Comparison of ENCODE assay signal across 8 cellular contexts in genomic region chr7:128791968-128792319, GRCh38. TPM values are rescaled to one million over a fixed set of nuclear protein-coding genes. Genes with fewer than 3 reads are reported as not detected.
DNase-seq lines count a peak whose midpoint lies in the region; ATAC-seq and TF ChIP-seq lines count a peak whose summit lies in the region.

CCDC136 (plus strand) TSS chr7:128791968; CDS start chr7:128792412, 444 bp downstream.

- DNase-seq in activated CD8-positive, alpha-beta memory T cell treated with anti-CD3 and anti-CD28 coated beads for 24 hours, result peak; percentile 56
- no peak for DNase-seq in activated CD8-positive, alpha-beta memory T cell treated with anti-CD3 and anti-CD28 coated beads, Interleukin-2, amount 50 U/mL, for 4 hours
- DNase-seq in stomach (no peak), OCI-M1 (lab: John Stamatoyannopoulos, UW) (no peak)

- intact Hi-C loops in stomach (cut with DNase I; ENCODE audit: low total_unique reads), result no loop called here

- H3K4me1 ChIP-seq in stomach, result peaks cover 14 to 30% (median 22%) of the 10 kb centered on the region in 4 donors

- no peak for TF ChIP-seq EP300 in stomach (IDR thresholded peaks at IDR 0.05)

- peaks cover under 1% of the 10 kb centered on the region for H3K36me3 Mint-ChIP-seq in activated naive CD8-positive, alpha-beta T cell

- peaks cover 0 to 8% (median 0%) of the 10 kb centered on the region in 4 donors for H3K36me3 ChIP-seq in stomach

- peak within 1 kb of the TSS; percentile 87 for H3K4me3 Mint-ChIP-seq in activated naive CD8-positive, alpha-beta T cell

- H3K9me3 Mint-ChIP-seq in activated naive CD8-positive, alpha-beta T cell (ENCODE audit: low read depth), result no peaks in the 10 kb centered on the region

- H3K4me1 Mint-ChIP-seq in activated naive CD8-positive, alpha-beta T cell (ENCODE audit: low read depth), result peaks cover 5% of the 10 kb centered on the region

- 12 to 25% (median 15%) methylated on average over 7 to 9 of the region's 9 CpGs for WGBS in stomach, 5 donors

- no peak for TF ChIP-seq CTCF in stomach (IDR thresholded peaks at IDR 0.05)

- ATAC-seq in GM21360 (IDR thresholded peaks at IDR 0.05; ENCODE audit: unreplicated experiment) (no peak), HG02642 (IDR thresholded peaks at IDR 0.05; ENCODE audit: poor library complexity, unreplicated experiment) (no peak)

- no peaks in the 10 kb centered on the region for H3K9me3 ChIP-seq in iPS-18c (ENCODE audit: control insufficient read depth, insufficient read depth, low read length)
- no peaks in the 10 kb centered on the region for H3K9me3 ChIP-seq in stomach

- H3K27me3 ChIP-seq in stomach, result peaks cover 0 to 12% (median 0%) of the 10 kb centered on the region in 3 donors

- no peaks in the 10 kb centered on the region for H3K27me3 Mint-ChIP-seq in activated naive CD8-positive, alpha-beta T cell

- peak within 1 kb of the TSS; percentile 16 to 85 (median 73) for H3K27ac ChIP-seq in stomach

- no peak for TF ChIP-seq POLR2A in stomach (IDR thresholded peaks at IDR 0.05)

- H3K27ac Mint-ChIP-seq in activated naive CD8-positive, alpha-beta T cell, result no peak within 1 kb of the TSS

- H3K4me3 ChIP-seq in iPS-18c (ENCODE audit: insufficient read depth, low read depth, low read length) (peak within 1 kb of the TSS; percentile 73), stomach (peak within 1 kb of the TSS; percentile 84 to 92 (median 88))

RNA-seq across cellular contexts. Expression of gene CCDC136, which starts in this region (rescaled TPM):
- total RNA-seq in stomach, result 10 to 100 TPM in 2 of 5 donors, 1 to 10 TPM in 3; 4.6 to 36.8 (median 9.2) TPM
- 1 to 10 TPM; 2.3 to 3.1 (median 2.7) TPM for polyA plus RNA-seq in stomach
